ENCODE assay signal across 9 cellular contexts in genomic region chr2:37558622-37559021, GRCh38.
A peak's percentile ranks its signal among the peaks of the same experiment; 100 is the strongest.
DNase-seq lines count a peak whose midpoint lies in the region; ATAC-seq and TF ChIP-seq lines count a peak whose summit lies in the region.
"Had no signal": no experiment of that assay in that cellular context is flagged by ENCODE, and none has a peak within 500 bp of the region (broad histone marks: within the 10 kb centered on the region; RNA-seq: fewer than 3 reads in every experiment).

No MANE protein-coding gene starts in this region.

- intact Hi-C loops in dorsolateral prefrontal cortex (cut with DNase I) = no loop called here

- H3K36me3 Mint-ChIP-seq in activated CD4-positive, alpha-beta T cell treated with anti-CD3 and anti-CD28 coated beads, Interleukin-2, amount 10 ng/mL, durations not matched to agents 7 days and 5 days (ENCODE audit: low read depth) = no peaks in the 10 kb centered on the region
- no peaks in the 10 kb centered on the region for H3K36me3 Mint-ChIP-seq in stimulated activated memory B cell treated with anti-CD40 and anti-IgM and Interleukin-4, amounts not matched to agents 10 μg/mL and 1 μg/mL and 100 μg/mL, for 72 hours

- H3K4me1 ChIP-seq in Peyer's patch = no peaks in the 10 kb centered on the region

- no peak overlapping the region for H3K4me3 Mint-ChIP-seq in activated CD4-positive, alpha-beta T cell treated with anti-CD3 and anti-CD28 coated beads, Interleukin-2, amount 10 ng/mL, durations not matched to agents 7 days and 5 days
- H3K4me3 Mint-ChIP-seq in stimulated activated memory B cell treated with anti-CD40 and anti-IgM and Interleukin-4, amounts not matched to agents 10 μg/mL and 1 μg/mL and 100 μg/mL, for 72 hours = peak overlapping the region; percentile 5

- DNase-seq in activated CD4-positive, alpha-beta T cell treated with anti-CD3 and anti-CD28 coated beads, Interleukin-2, amount 10 ng/mL, durations not matched to agents 7 days and 5 days = no peak
- no peak for DNase-seq in activated CD4-positive, alpha-beta T cell treated with anti-CD3 and anti-CD28 coated beads for 1 hour
- DNase-seq in Peyer's patch = peak in 2 of 3 donors; percentile 43 to 54
- no peak for DNase-seq in dorsolateral prefrontal cortex
- DNase-seq in dedifferentiated amniotic fluid mesenchymal stem cell (ENCODE audit: extremely low spot score) = no peak

- H3K27ac Mint-ChIP-seq in activated CD4-positive, alpha-beta T cell treated with anti-CD3 and anti-CD28 coated beads, Interleukin-2, amount 10 ng/mL, durations not matched to agents 7 days and 5 days = peak overlapping the region; percentile 33
- peak overlapping the region; percentile 57 for H3K27ac Mint-ChIP-seq in stimulated activated memory B cell treated with anti-CD40 and anti-IgM and Interleukin-4, amounts not matched to agents 10 μg/mL and 1 μg/mL and 100 μg/mL, for 72 hours

- H3K9me3 ChIP-seq in Peyer's patch = no peaks in the 10 kb centered on the region
- H3K9me3 ChIP-seq: psoas muscle had no signal

- ATAC-seq in HG02885 (IDR thresholded peaks at IDR 0.05; ENCODE audit: poor library complexity, unreplicated experiment) = peak; percentile 78
- ATAC-seq in stimulated activated memory B cell treated with anti-CD40 and anti-IgM and Interleukin-4, amounts not matched to agents 10 μg/mL and 1 μg/mL and 100 μg/mL, for 72 hours = peak; percentile 69
- no peak for ATAC-seq in HG03135 (IDR thresholded peaks at IDR 0.05; ENCODE audit: unreplicated experiment)
- ATAC-seq: psoas muscle had no signal

- POLR2A ChIA-PET in activated CD4-positive, alpha-beta T cell treated with anti-CD3 and anti-CD28 coated beads, Interleukin-2, amount 10 ng/mL, durations not matched to agents 7 days and 5 days (lab: Charles Lee) = no interaction called here

- H3K4me1 Mint-ChIP-seq in activated CD4-positive, alpha-beta T cell treated with anti-CD3 and anti-CD28 coated beads, Interleukin-2, amount 10 ng/mL, durations not matched to agents 7 days and 5 days = peaks cover 18% of the 10 kb centered on the region
- peaks cover 14% of the 10 kb centered on the region for H3K4me1 Mint-ChIP-seq in stimulated activated memory B cell treated with anti-CD40 and anti-IgM and Interleukin-4, amounts not matched to agents 10 μg/mL and 1 μg/mL and 100 μg/mL, for 72 hours

- no peak for TF ChIP-seq POLR2A in Peyer's patch (IDR thresholded peaks at IDR 0.05)

- no peak overlapping the region for H3K4me3 ChIP-seq in Peyer's patch
- H3K4me3 ChIP-seq in dorsolateral prefrontal cortex = no peak overlapping the region
- H3K4me3 ChIP-seq: psoas muscle had no signal

- H3K27me3 Mint-ChIP-seq in activated CD4-positive, alpha-beta T cell treated with anti-CD3 and anti-CD28 coated beads, Interleukin-2, amount 10 ng/mL, durations not matched to agents 7 days and 5 days = no peaks in the 10 kb centered on the region
- no peaks in the 10 kb centered on the region for H3K27me3 Mint-ChIP-seq in stimulated activated memory B cell treated with anti-CD40 and anti-IgM and Interleukin-4, amounts not matched to agents 10 μg/mL and 1 μg/mL and 100 μg/mL, for 72 hours

- TF ChIP-seq CTCF in Peyer's patch (IDR thresholded peaks at IDR 0.05) = no peak
- TF ChIP-seq CTCF in dorsolateral prefrontal cortex (IDR thresholded peaks at IDR 0.05 in 54 of 56, conservative IDR thresholded peaks at IDR 0.05 in 2 of 56; ENCODE audit: low read depth in 1 of 56, partially characterized antibody in 56 of 56) = no peak

- no peak overlapping the region for H3K27ac ChIP-seq in Peyer's patch
- peak overlapping the region in 1 of 59 donors; percentile 9 for H3K27ac ChIP-seq in dorsolateral prefrontal cortex
- H3K27ac ChIP-seq: psoas muscle had no signal

- H3K9me3 Mint-ChIP-seq in activated CD4-positive, alpha-beta T cell treated with anti-CD3 and anti-CD28 coated beads, Interleukin-2, amount 10 ng/mL, durations not matched to agents 7 days and 5 days = peaks cover 6% of the 10 kb centered on the region
- no peaks in the 10 kb centered on the region for H3K9me3 Mint-ChIP-seq in stimulated activated memory B cell treated with anti-CD40 and anti-IgM and Interleukin-4, amounts not matched to agents 10 μg/mL and 1 μg/mL and 100 μg/mL, for 72 hours

- H3K36me3 ChIP-seq in Peyer's patch = no peaks in the 10 kb centered on the region

- CTCF ChIA-PET in activated CD4-positive, alpha-beta T cell treated with anti-CD3 and anti-CD28 coated beads, Interleukin-2, amount 10 ng/mL, durations not matched to agents 7 days and 5 days (lab: Charles Lee) = interaction anchor here (1.1 to 2.8 kb wide), 2 partner anchors 19 to 67 kb away, joined by 3 to 6 read pairs; no protein-coding TSS in a partner anchor

- no peaks in the 10 kb centered on the region for H3K27me3 ChIP-seq in Peyer's patch
- H3K27me3 ChIP-seq in dorsolateral prefrontal cortex = no peaks in the 10 kb centered on the region

Comparison
In these comparisons a context has a peak if more than half of its experiments do, and no peak if none do; other contexts are left out.
1. DNase-seq: peak in Peyer's patch (2 of 3); none in activated CD4-positive, alpha-beta T cell treated with anti-CD3 and anti-CD28 coated beads, Interleukin-2, amount 10 ng/mL, durations not matched to agents 7 days and 5 days (single experiment), activated CD4-positive, alpha-beta T cell treated with anti-CD3 and anti-CD28 coated beads for 1 hour (single experiment), dorsolateral prefrontal cortex (0 of 10) and dedifferentiated amniotic fluid mesenchymal stem cell (single experiment).